12 cellular contexts compared by ENCODE assay signal in the genomic region with DNA sequence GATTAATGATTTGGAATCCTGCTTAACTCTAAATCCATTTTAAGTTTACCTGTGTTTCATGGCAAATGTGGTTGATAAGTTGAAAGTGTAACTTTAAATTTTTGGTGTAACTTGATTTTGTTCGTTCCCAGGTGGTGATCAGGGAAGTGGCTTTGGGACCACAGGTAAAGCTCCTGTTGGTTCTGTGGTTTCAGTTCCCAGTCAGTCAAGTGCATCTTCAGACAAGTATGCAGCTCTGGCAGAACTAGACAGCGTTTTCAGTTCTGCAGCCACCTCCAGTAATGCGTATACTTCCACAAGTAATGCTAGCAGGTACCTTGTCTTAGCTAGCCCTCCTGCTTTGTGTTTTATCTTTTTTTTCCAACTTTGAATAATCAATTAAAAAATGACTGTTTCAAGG.
DNase-seq lines count a peak whose midpoint lies in the region; ATAC-seq and TF ChIP-seq lines count a peak whose summit lies in the region.
"Had no signal": no experiment of that assay in that cellular context is flagged by ENCODE, and none has a peak within 500 bp of the region (broad histone marks: within the 10 kb centered on the region; RNA-seq: fewer than 3 reads in every experiment).

No MANE protein-coding gene starts in this region.

- H3K9me3 ChIP-seq in OCI-LY3 (ENCODE audit: insufficient read depth, low read length), result no peaks in the 10 kb centered on the region
- H3K9me3 ChIP-seq: sigmoid colon had no signal

- peak overlapping the region; percentile 32 for H3K4me2 ChIP-seq in OCI-LY3 (ENCODE audit: low read length)

- ATAC-seq in GM18870 (IDR thresholded peaks at IDR 0.05; ENCODE audit: unreplicated experiment) (peak; percentile 75), GM21423 (IDR thresholded peaks at IDR 0.05; ENCODE audit: unreplicated experiment) (peak; percentile 90), HG03045 (IDR thresholded peaks at IDR 0.05; ENCODE audit: unreplicated experiment) (peak; percentile 80)

- no peak overlapping the region for H3K27ac ChIP-seq in OCI-LY3 (ENCODE audit: low read length)
- H3K27ac ChIP-seq: sigmoid colon, SK-N-MC had no signal

- H4K20me1 ChIP-seq in OCI-LY3 (ENCODE audit: insufficient read depth, low read length), result peaks cover 20% of the 10 kb centered on the region

- H3K4me1 ChIP-seq in OCI-LY3 (ENCODE audit: low read length), result peaks cover 18% of the 10 kb centered on the region
- H3K4me1 ChIP-seq: sigmoid colon had no signal

- DNase-seq in HuH-7.5 (ENCODE audit: low spot score) (no peak), NCI-H187 (lab: John Stamatoyannopoulos, UW) (no peak)
- no peak for DNase-seq in stimulated activated CD4-positive, alpha-beta T cell treated with anti-CD3 and anti-CD28 coated beads, Interleukin-15, amount 100 ng/mL, for 24 hours
- DNase-seq: activated CD4-positive, CD25-positive, alpha-beta regulatory T cell treated with anti-CD3 and anti-CD28 coated beads, Interleukin-2, amount 50 U/mL, for 72 hours; activated effector memory CD4-positive, alpha-beta T cell treated with anti-CD3 and anti-CD28 coated beads, Interleukin-2, amount 50 U/mL, for 16 hours; NCI-H748 treated with DMSO at 0.1 percent for 48 hours; sigmoid colon had no signal

- H3K9ac ChIP-seq in OCI-LY3 (ENCODE audit: low read length), result no peak overlapping the region

- H3K79me2 ChIP-seq in OCI-LY3 (ENCODE audit: low read length), result no peaks in the 10 kb centered on the region

- H3K36me3 ChIP-seq in OCI-LY3 (replicated peaks; ENCODE audit: low read depth, low read length), result peaks cover 13% of the 10 kb centered on the region

- H3K4me3 ChIP-seq in OCI-LY3 (ENCODE audit: low read length), result no peak overlapping the region
- H3K4me3 ChIP-seq: sigmoid colon, SK-N-MC had no signal

- H2AFZ ChIP-seq in OCI-LY3 (ENCODE audit: low read depth, low read length), result no peak overlapping the region

- no peak for TF ChIP-seq CTCF in OCI-LY3 (IDR thresholded peaks at IDR 0.05; ENCODE audit: low read depth, low read length)

- H3K27me3 ChIP-seq in OCI-LY3 (ENCODE audit: low read depth, low read length), result no peaks in the 10 kb centered on the region
- H3K27me3 ChIP-seq: sigmoid colon had no signal
